ENCODE assay signal across 1 cellular context in genomic region chr1:11099310-11100148, GRCh38.
TF ChIP-seq lines count a peak whose summit lies in the region.

Gene EXOSC10 (minus strand): TSS chr1:11099869. CDS start chr1:11099831, 38 bp downstream.

TF ChIP-seq in HepG2, 621 proteins besides CTCF, POLR2A, EP300 and RAD21 (continued from another document and continues in another):
- TF ChIP-seq, protein P1, sequence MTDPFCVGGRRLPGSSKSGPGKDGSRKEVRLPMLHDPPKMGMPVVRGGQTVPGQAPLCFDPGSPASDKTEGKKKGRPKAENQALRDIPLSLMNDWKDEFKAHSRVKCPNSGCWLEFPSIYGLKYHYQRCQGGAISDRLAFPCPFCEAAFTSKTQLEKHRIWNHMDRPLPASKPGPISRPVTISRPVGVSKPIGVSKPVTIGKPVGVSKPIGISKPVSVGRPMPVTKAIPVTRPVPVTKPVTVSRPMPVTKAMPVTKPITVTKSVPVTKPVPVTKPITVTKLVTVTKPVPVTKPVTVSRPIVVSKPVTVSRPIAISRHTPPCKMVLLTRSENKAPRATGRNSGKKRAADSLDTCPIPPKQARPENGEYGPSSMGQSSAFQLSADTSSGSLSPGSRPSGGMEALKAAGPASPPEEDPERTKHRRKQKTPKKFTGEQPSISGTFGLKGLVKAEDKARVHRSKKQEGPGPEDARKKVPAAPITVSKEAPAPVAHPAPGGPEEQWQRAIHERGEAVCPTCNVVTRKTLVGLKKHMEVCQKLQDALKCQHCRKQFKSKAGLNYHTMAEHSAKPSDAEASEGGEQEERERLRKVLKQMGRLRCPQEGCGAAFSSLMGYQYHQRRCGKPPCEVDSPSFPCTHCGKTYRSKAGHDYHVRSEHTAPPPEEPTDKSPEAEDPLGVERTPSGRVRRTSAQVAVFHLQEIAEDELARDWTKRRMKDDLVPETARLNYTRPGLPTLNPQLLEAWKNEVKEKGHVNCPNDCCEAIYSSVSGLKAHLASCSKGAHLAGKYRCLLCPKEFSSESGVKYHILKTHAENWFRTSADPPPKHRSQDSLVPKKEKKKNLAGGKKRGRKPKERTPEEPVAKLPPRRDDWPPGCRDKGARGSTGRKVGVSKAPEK (CRISPR knock-in tag; IDR thresholded peaks at IDR 0.05; ENCODE audit: borderline replicate concordance), result no peak
- no peak for TF ChIP-seq ZNF747 (CRISPR knock-in tag; IDR thresholded peaks at IDR 0.05; ENCODE audit: borderline replicate concordance)
- peak; percentile 62; the same call in 1 of the 2 replicates for TF ChIP-seq SRY (CRISPR knock-in tag; IDR thresholded peaks at IDR 0.05)
- TF ChIP-seq DMAP1 (CRISPR knock-in tag; IDR thresholded peaks at IDR 0.05), result peak; percentile 80; the same call in 1 of the 2 replicates
- no peak; the same call in 1 of the 2 replicates for TF ChIP-seq ZNF670 (CRISPR knock-in tag; IDR thresholded peaks at IDR 0.05; ENCODE audit: borderline replicate concordance)
- TF ChIP-seq, protein P2, sequence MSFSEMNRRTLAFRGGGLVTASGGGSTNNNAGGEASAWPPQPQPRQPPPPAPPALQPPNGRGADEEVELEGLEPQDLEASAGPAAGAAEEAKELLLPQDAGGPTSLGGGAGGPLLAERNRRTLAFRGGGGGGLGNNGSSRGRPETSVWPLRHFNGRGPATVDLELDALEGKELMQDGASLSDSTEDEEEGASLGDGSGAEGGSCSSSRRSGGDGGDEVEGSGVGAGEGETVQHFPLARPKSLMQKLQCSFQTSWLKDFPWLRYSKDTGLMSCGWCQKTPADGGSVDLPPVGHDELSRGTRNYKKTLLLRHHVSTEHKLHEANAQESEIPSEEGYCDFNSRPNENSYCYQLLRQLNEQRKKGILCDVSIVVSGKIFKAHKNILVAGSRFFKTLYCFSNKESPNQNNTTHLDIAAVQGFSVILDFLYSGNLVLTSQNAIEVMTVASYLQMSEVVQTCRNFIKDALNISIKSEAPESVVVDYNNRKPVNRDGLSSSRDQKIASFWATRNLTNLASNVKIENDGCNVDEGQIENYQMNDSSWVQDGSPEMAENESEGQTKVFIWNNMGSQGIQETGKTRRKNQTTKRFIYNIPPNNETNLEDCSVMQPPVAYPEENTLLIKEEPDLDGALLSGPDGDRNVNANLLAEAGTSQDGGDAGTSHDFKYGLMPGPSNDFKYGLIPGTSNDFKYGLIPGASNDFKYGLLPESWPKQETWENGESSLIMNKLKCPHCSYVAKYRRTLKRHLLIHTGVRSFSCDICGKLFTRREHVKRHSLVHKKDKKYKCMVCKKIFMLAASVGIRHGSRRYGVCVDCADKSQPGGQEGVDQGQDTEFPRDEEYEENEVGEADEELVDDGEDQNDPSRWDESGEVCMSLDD (CRISPR knock-in tag; IDR thresholded peaks at IDR 0.05; ENCODE audit: borderline replicate concordance), result no peak
- no peak for TF ChIP-seq RORA (CRISPR knock-in tag; IDR thresholded peaks at IDR 0.05)
- TF ChIP-seq ZNF510 (CRISPR knock-in tag; IDR thresholded peaks at IDR 0.05; ENCODE audit: low read depth), result no peak
- TF ChIP-seq KMT2B (CRISPR knock-in tag; IDR thresholded peaks at IDR 0.05), result peak; percentile 77; the same call in 1 of the 2 replicates
- no peak for TF ChIP-seq ZNF558 (CRISPR knock-in tag; IDR thresholded peaks at IDR 0.05; ENCODE audit: borderline replicate concordance)
- no peak for TF ChIP-seq ZKSCAN5 (CRISPR knock-in tag; IDR thresholded peaks at IDR 0.05)
- TF ChIP-seq ZNF556 (CRISPR knock-in tag; IDR thresholded peaks at IDR 0.05; ENCODE audit: borderline replicate concordance), result no peak
- TF ChIP-seq RFXANK (CRISPR knock-in tag; IDR thresholded peaks at IDR 0.05), result no peak
- no peak for TF ChIP-seq HMGA1 (CRISPR knock-in tag; conservative IDR thresholded peaks at IDR 0.05)
- peak; percentile 35; the same call in 1 of the 2 replicates for TF ChIP-seq MED1 (CRISPR knock-in tag; IDR thresholded peaks at IDR 0.05)
- TF ChIP-seq GPBP1L1 (CRISPR knock-in tag; IDR thresholded peaks at IDR 0.05), result no peak
- TF ChIP-seq HIVEP1 (CRISPR knock-in tag; IDR thresholded peaks at IDR 0.05), result peak; percentile 79; the same call in 1 of the 2 replicates
- TF ChIP-seq REL (CRISPR knock-in tag; conservative IDR thresholded peaks at IDR 0.05), result peak; percentile 52; the same call in 1 of the 2 replicates
- TF ChIP-seq EEA1 (CRISPR knock-in tag; IDR thresholded peaks at IDR 0.05; ENCODE audit: borderline replicate concordance), result no peak
- TF ChIP-seq SKIL (CRISPR knock-in tag; IDR thresholded peaks at IDR 0.05; ENCODE audit: borderline replicate concordance), result no peak; the same call in 1 of the 2 replicates
- TF ChIP-seq SIX4 (CRISPR knock-in tag; IDR thresholded peaks at IDR 0.05), result no peak
- TF ChIP-seq SCMH1 (CRISPR knock-in tag; IDR thresholded peaks at IDR 0.05; ENCODE audit: borderline replicate concordance), result no peak
- no peak for TF ChIP-seq ZNF451 (CRISPR knock-in tag; IDR thresholded peaks at IDR 0.05)
- TF ChIP-seq ZNF616 (CRISPR knock-in tag; IDR thresholded peaks at IDR 0.05; ENCODE audit: low read depth), result peak; percentile 18; the same call in 1 of the 2 replicates
- TF ChIP-seq ZNF235 (CRISPR knock-in tag; IDR thresholded peaks at IDR 0.05; ENCODE audit: borderline replicate concordance), result peak; percentile 86
- no peak for TF ChIP-seq FOXA1 (IDR thresholded peaks at IDR 0.05)
- TF ChIP-seq FOXA1 (CRISPR knock-in tag; IDR thresholded peaks at IDR 0.05), result no peak
- TF ChIP-seq HNRNPH1 (optimal IDR thresholded peaks at IDR 0.05; ENCODE audit: low read depth, low read length), result no peak
- TF ChIP-seq ZNF552 (CRISPR knock-in tag; IDR thresholded peaks at IDR 0.05; ENCODE audit: borderline replicate concordance), result 0 out of 2 replicates have a peak, but pooled peaks have one; percentile 32
- TF ChIP-seq TCF12 (IDR thresholded peaks at IDR 0.05), result no peak
- 0 out of 2 replicates have a peak, but pooled peaks have one; percentile 61 for TF ChIP-seq TCF12 (CRISPR knock-in tag; IDR thresholded peaks at IDR 0.05)
- TF ChIP-seq FOXA3 (CRISPR knock-in tag; IDR thresholded peaks at IDR 0.05), result no peak
- TF ChIP-seq SOX13 (IDR thresholded peaks at IDR 0.05), result no peak
- TF ChIP-seq SOX13 (CRISPR knock-in tag; conservative IDR thresholded peaks at IDR 0.05 in 1 of 2, IDR thresholded peaks at IDR 0.05 in 1 of 2), result no peak
- peak; percentile 98 for TF ChIP-seq PHF8 (CRISPR knock-in tag; IDR thresholded peaks at IDR 0.05)
- TF ChIP-seq ZNF572 (CRISPR knock-in tag; IDR thresholded peaks at IDR 0.05), result 0 out of 2 replicates have a peak, but pooled peaks have one; percentile 62
- TF ChIP-seq TCF7 (IDR thresholded peaks at IDR 0.05; ENCODE audit: low read depth), result no peak
- no peak for TF ChIP-seq DNMT3B (CRISPR knock-in tag; conservative IDR thresholded peaks at IDR 0.05)
- TF ChIP-seq ESRRA (CRISPR knock-in tag; IDR thresholded peaks at IDR 0.05; ENCODE audit: low read depth), result no peak
- no peak for TF ChIP-seq NR3C1 (CRISPR knock-in tag; IDR thresholded peaks at IDR 0.05)
- TF ChIP-seq RBFOX2 (IDR thresholded peaks at IDR 0.05; ENCODE audit: low read depth, low read length), result peak; percentile 97
- TF ChIP-seq ZNF121 (CRISPR knock-in tag; IDR thresholded peaks at IDR 0.05), result no peak
- TF ChIP-seq E2F1 (CRISPR knock-in tag; IDR thresholded peaks at IDR 0.05), result peak; percentile 81
- no peak for TF ChIP-seq TSC22D2 (CRISPR knock-in tag; IDR thresholded peaks at IDR 0.05; ENCODE audit: borderline replicate concordance)
- TF ChIP-seq KDM5B (CRISPR knock-in tag; IDR thresholded peaks at IDR 0.05; ENCODE audit: borderline replicate concordance), result peak; percentile 92
- no peak for TF ChIP-seq MAFG (CRISPR knock-in tag; IDR thresholded peaks at IDR 0.05)
- no peak for TF ChIP-seq MBNL3 (CRISPR knock-in tag; conservative IDR thresholded peaks at IDR 0.05)
- TF ChIP-seq, protein P3, sequence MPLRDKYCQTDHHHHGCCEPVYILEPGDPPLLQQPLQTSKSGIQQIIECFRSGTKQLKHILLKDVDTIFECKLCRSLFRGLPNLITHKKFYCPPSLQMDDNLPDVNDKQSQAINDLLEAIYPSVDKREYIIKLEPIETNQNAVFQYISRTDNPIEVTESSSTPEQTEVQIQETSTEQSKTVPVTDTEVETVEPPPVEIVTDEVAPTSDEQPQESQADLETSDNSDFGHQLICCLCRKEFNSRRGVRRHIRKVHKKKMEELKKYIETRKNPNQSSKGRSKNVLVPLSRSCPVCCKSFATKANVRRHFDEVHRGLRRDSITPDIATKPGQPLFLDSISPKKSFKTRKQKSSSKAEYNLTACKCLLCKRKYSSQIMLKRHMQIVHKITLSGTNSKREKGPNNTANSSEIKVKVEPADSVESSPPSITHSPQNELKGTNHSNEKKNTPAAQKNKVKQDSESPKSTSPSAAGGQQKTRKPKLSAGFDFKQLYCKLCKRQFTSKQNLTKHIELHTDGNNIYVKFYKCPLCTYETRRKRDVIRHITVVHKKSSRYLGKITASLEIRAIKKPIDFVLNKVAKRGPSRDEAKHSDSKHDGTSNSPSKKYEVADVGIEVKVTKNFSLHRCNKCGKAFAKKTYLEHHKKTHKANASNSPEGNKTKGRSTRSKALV (CRISPR knock-in tag; IDR thresholded peaks at IDR 0.05), result 0 out of 2 replicates have a peak, but pooled peaks have one; percentile 57
- TF ChIP-seq TBL1XR1 (IDR thresholded peaks at IDR 0.05; ENCODE audit: borderline replicate concordance, low read length, partially characterized antibody), result no peak
- TF ChIP-seq MLX (CRISPR knock-in tag; IDR thresholded peaks at IDR 0.05), result no peak
- no peak; the same call in 1 of the 2 replicates for TF ChIP-seq WIZ (CRISPR knock-in tag; IDR thresholded peaks at IDR 0.05)
- TF ChIP-seq, protein P4, sequence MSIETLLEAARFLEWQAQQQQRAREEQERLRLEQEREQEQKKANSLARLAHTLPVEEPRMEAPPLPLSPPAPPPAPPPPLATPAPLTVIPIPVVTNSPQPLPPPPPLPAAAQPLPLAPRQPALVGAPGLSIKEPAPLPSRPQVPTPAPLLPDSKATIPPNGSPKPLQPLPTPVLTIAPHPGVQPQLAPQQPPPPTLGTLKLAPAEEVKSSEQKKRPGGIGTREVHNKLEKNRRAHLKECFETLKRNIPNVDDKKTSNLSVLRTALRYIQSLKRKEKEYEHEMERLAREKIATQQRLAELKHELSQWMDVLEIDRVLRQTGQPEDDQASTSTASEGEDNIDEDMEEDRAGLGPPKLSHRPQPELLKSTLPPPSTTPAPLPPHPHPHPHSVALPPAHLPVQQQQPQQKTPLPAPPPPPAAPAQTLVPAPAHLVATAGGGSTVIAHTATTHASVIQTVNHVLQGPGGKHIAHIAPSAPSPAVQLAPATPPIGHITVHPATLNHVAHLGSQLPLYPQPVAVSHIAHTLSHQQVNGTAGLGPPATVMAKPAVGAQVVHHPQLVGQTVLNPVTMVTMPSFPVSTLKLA (IDR thresholded peaks at IDR 0.05), result no peak
- no peak for TF ChIP-seq TRIM24 (CRISPR knock-in tag; IDR thresholded peaks at IDR 0.05)
- no peak for TF ChIP-seq ERF (CRISPR knock-in tag; IDR thresholded peaks at IDR 0.05)
- TF ChIP-seq, protein P5, sequence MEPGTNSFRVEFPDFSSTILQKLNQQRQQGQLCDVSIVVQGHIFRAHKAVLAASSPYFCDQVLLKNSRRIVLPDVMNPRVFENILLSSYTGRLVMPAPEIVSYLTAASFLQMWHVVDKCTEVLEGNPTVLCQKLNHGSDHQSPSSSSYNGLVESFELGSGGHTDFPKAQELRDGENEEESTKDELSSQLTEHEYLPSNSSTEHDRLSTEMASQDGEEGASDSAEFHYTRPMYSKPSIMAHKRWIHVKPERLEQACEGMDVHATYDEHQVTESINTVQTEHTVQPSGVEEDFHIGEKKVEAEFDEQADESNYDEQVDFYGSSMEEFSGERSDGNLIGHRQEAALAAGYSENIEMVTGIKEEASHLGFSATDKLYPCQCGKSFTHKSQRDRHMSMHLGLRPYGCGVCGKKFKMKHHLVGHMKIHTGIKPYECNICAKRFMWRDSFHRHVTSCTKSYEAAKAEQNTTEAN (CRISPR knock-in tag; conservative IDR thresholded peaks at IDR 0.05), result 0 out of 2 replicates have a peak, but pooled peaks have one; percentile 40
